Comparison of ENCODE assay signal across 11 cellular contexts in genomic region chr4:6271206-6271605, GRCh38. TPM values are rescaled to one million over a fixed set of nuclear protein-coding genes. Genes with fewer than 3 reads are reported as not detected.
DNase-seq lines count a peak whose midpoint lies in the region; ATAC-seq, FAIRE-seq and TF ChIP-seq lines count a peak whose summit lies in the region.
"Had no signal": no experiment of that assay in that cellular context is flagged by ENCODE, and none has a peak within 500 bp of the region (broad histone marks: within the 10 kb centered on the region; RNA-seq: fewer than 3 reads in every experiment).

No MANE protein-coding gene starts in this region.

- peaks cover 16% of the 10 kb centered on the region for H3K4me1 Mint-ChIP-seq in activated CD4-positive, alpha-beta T cell treated with anti-CD3 and anti-CD28 coated beads for 36 hours
- H3K4me1 Mint-ChIP-seq in activated T-helper 1 cell treated with anti-CD3 and anti-CD28 coated beads, Interleukin-12 subunit alpha, Interleukin-12 subunit beta, Interleukin-2, Interleukin-4 antibody, amounts not matched to agents 30 ng/mL and 10 ng/mL and 1 ng/mL, durations not matched to agents 14 hours and 24 hours and 36 hours (ENCODE audit: low read depth): peaks cover 18% of the 10 kb centered on the region
- H3K4me1 Mint-ChIP-seq in stimulated activated naive B cell treated with anti-CD40 and anti-IgM and Interleukin-4, amounts not matched to agents 10 μg/mL and 1 μg/mL and 100 μg/mL, for 72 hours: peaks cover 34 to 37% of the 10 kb centered on the region in 2 donors

- no peak for FAIRE-seq in kidney (lab: Jason Lieb, UNC)
- FAIRE-seq: A204.1 had no signal

- H3K4me3 Mint-ChIP-seq in activated CD4-positive, alpha-beta T cell treated with anti-CD3 and anti-CD28 coated beads for 36 hours: peak overlapping the region; percentile 71
- H3K4me3 Mint-ChIP-seq in activated T-helper 1 cell treated with anti-CD3 and anti-CD28 coated beads, Interleukin-12 subunit alpha, Interleukin-12 subunit beta, Interleukin-2, Interleukin-4 antibody, amounts not matched to agents 30 ng/mL and 10 ng/mL and 1 ng/mL, durations not matched to agents 14 hours and 24 hours and 36 hours: peak overlapping the region; percentile 81
- peak overlapping the region; percentile 71 to 75 for H3K4me3 Mint-ChIP-seq in stimulated activated naive B cell treated with anti-CD40 and anti-IgM and Interleukin-4, amounts not matched to agents 10 μg/mL and 1 μg/mL and 100 μg/mL, for 72 hours

- H3K27me3 Mint-ChIP-seq in activated CD4-positive, alpha-beta T cell treated with anti-CD3 and anti-CD28 coated beads for 36 hours: peaks cover 7% of the 10 kb centered on the region
- H3K27me3 Mint-ChIP-seq in activated T-helper 1 cell treated with anti-CD3 and anti-CD28 coated beads, Interleukin-12 subunit alpha, Interleukin-12 subunit beta, Interleukin-2, Interleukin-4 antibody, amounts not matched to agents 30 ng/mL and 10 ng/mL and 1 ng/mL, durations not matched to agents 14 hours and 24 hours and 36 hours (ENCODE audit: insufficient read depth): peaks cover 36% of the 10 kb centered on the region
- no peaks in the 10 kb centered on the region for H3K27me3 Mint-ChIP-seq in stimulated activated naive B cell treated with anti-CD40 and anti-IgM and Interleukin-4, amounts not matched to agents 10 μg/mL and 1 μg/mL and 100 μg/mL, for 72 hours

- H3K9ac ChIP-seq in kidney (ENCODE audit: low read length in 2 of 2): peak overlapping the region; percentile 15 to 41

- no peak for TF ChIP-seq POLR2A in adrenal gland (IDR thresholded peaks at IDR 0.05)

- peaks cover 6 to 18% of the 10 kb centered on the region in 2 donors for H3K4me1 ChIP-seq in kidney (ENCODE audit: control insufficient read depth in 1 of 2, insufficient read depth in 1 of 2, low read depth in 1 of 2, low read length in 2 of 2)
- peaks cover 12 to 57% of the 10 kb centered on the region in 2 donors for H3K4me1 ChIP-seq in adrenal gland (replicated peaks in 1 of 2)
- H3K4me1 ChIP-seq: foreskin keratinocyte had no signal

- TF ChIP-seq CTCF in kidney (IDR thresholded peaks at IDR 0.05; ENCODE audit: borderline replicate concordance, extremely low read depth, insufficient read depth): no peak
- no peak for TF ChIP-seq CTCF in adrenal gland (IDR thresholded peaks at IDR 0.05)

- peak overlapping the region in 1 of 2 donors; percentile 28 for H3K27ac ChIP-seq in kidney (ENCODE audit: low read depth in 2 of 2, low read length in 2 of 2)
- H3K27ac ChIP-seq in adrenal gland: peak overlapping the region in 2 of 5 donors; percentile 78
- H3K27ac ChIP-seq: foreskin keratinocyte had no signal

- H3K36me3 ChIP-seq in kidney (ENCODE audit: control insufficient read depth in 1 of 2, insufficient read depth in 2 of 2, low read length in 2 of 2) (no peaks in the 10 kb centered on the region), adrenal gland (replicated peaks in 1 of 2) (no peaks in the 10 kb centered on the region)

- no peak overlapping the region for H3K27ac Mint-ChIP-seq in activated CD4-positive, alpha-beta T cell treated with anti-CD3 and anti-CD28 coated beads for 36 hours
- H3K27ac Mint-ChIP-seq in activated T-helper 1 cell treated with anti-CD3 and anti-CD28 coated beads, Interleukin-12 subunit alpha, Interleukin-12 subunit beta, Interleukin-2, Interleukin-4 antibody, amounts not matched to agents 30 ng/mL and 10 ng/mL and 1 ng/mL, durations not matched to agents 14 hours and 24 hours and 36 hours: no peak overlapping the region
- no peak overlapping the region for H3K27ac Mint-ChIP-seq in stimulated activated naive B cell treated with anti-CD40 and anti-IgM and Interleukin-4, amounts not matched to agents 10 μg/mL and 1 μg/mL and 100 μg/mL, for 72 hours
- H3K27ac Mint-ChIP-seq: activated naive CD8-positive, alpha-beta T cell treated with anti-CD3 and anti-CD28 coated beads, Interleukin-2, amount 10 ng/mL, durations not matched to agents 7 days and 5 days had no signal

- H3K4me3 ChIP-seq in kidney (ENCODE audit: low read length in 2 of 2): peak overlapping the region in 1 of 2 donors; percentile 80
- H3K4me3 ChIP-seq in adrenal gland: peak overlapping the region in 1 of 4 donors; percentile 90

- POLR2A ChIA-PET in activated CD4-positive, alpha-beta T cell treated with anti-CD3 and anti-CD28 coated beads for 36 hours (lab: Charles Lee): no interaction called here

- no peak for ATAC-seq in activated CD4-positive, alpha-beta T cell treated with anti-CD3 and anti-CD28 coated beads for 36 hours
- no peak for ATAC-seq in stimulated activated naive B cell treated with anti-CD40 and anti-IgM and Interleukin-4, amounts not matched to agents 10 μg/mL and 1 μg/mL and 100 μg/mL, for 72 hours (replicated peaks)
- ATAC-seq: foreskin keratinocyte had no signal

- 61 to 85% (median 77%) methylated on average over 9 of the region's 9 CpGs for WGBS in adrenal gland, 4 donors

- H3K9me3 ChIP-seq in kidney (ENCODE audit: control insufficient read depth in 1 of 2, low read length in 2 of 2): no peaks in the 10 kb centered on the region
- H3K9me3 ChIP-seq in adrenal gland (replicated peaks in 1 of 3): no peaks in the 10 kb centered on the region

- H3K9me3 Mint-ChIP-seq in activated CD4-positive, alpha-beta T cell treated with anti-CD3 and anti-CD28 coated beads for 36 hours (ENCODE audit: low read depth): no peaks in the 10 kb centered on the region
- H3K9me3 Mint-ChIP-seq in activated T-helper 1 cell treated with anti-CD3 and anti-CD28 coated beads, Interleukin-12 subunit alpha, Interleukin-12 subunit beta, Interleukin-2, Interleukin-4 antibody, amounts not matched to agents 30 ng/mL and 10 ng/mL and 1 ng/mL, durations not matched to agents 14 hours and 24 hours and 36 hours: no peaks in the 10 kb centered on the region
- H3K9me3 Mint-ChIP-seq in stimulated activated naive B cell treated with anti-CD40 and anti-IgM and Interleukin-4, amounts not matched to agents 10 μg/mL and 1 μg/mL and 100 μg/mL, for 72 hours: no peaks in the 10 kb centered on the region
- H3K9me3 Mint-ChIP-seq: activated naive CD8-positive, alpha-beta T cell treated with anti-CD3 and anti-CD28 coated beads, Interleukin-2, amount 10 ng/mL, durations not matched to agents 7 days and 5 days had no signal

- intact Hi-C loops in activated CD4-positive, alpha-beta T cell treated with anti-CD3 and anti-CD28 coated beads for 36 hours (cut with DNase I, micrococcal nuclease): no loop called here
- intact Hi-C loops in activated T-helper 1 cell treated with anti-CD3 and anti-CD28 coated beads, Interleukin-12 subunit alpha, Interleukin-12 subunit beta, Interleukin-2, Interleukin-4 antibody, amounts not matched to agents 30 ng/mL and 10 ng/mL and 1 ng/mL, durations not matched to agents 14 hours and 24 hours and 36 hours (cut with micrococcal nuclease): no loop called here
- intact Hi-C loops in kidney (cut with DNase I): no loop called here
- intact Hi-C loops in adrenal gland (cut with DNase I): no loop called here

- no peaks in the 10 kb centered on the region for H3K27me3 ChIP-seq in adrenal gland

- H3K36me3 Mint-ChIP-seq in activated CD4-positive, alpha-beta T cell treated with anti-CD3 and anti-CD28 coated beads for 36 hours (ENCODE audit: low read depth): no peaks in the 10 kb centered on the region
- no peaks in the 10 kb centered on the region for H3K36me3 Mint-ChIP-seq in activated T-helper 1 cell treated with anti-CD3 and anti-CD28 coated beads, Interleukin-12 subunit alpha, Interleukin-12 subunit beta, Interleukin-2, Interleukin-4 antibody, amounts not matched to agents 30 ng/mL and 10 ng/mL and 1 ng/mL, durations not matched to agents 14 hours and 24 hours and 36 hours (ENCODE audit: low read depth)
- no peaks in the 10 kb centered on the region for H3K36me3 Mint-ChIP-seq in stimulated activated naive B cell treated with anti-CD40 and anti-IgM and Interleukin-4, amounts not matched to agents 10 μg/mL and 1 μg/mL and 100 μg/mL, for 72 hours
- H3K36me3 Mint-ChIP-seq: activated naive CD8-positive, alpha-beta T cell treated with anti-CD3 and anti-CD28 coated beads, Interleukin-2, amount 10 ng/mL, durations not matched to agents 7 days and 5 days had no signal

- DNase-seq in activated CD4-positive, alpha-beta T cell treated with anti-CD3 and anti-CD28 coated beads for 36 hours: no peak
- DNase-seq in activated CD4-positive, alpha-beta T cell treated with anti-CD3 and anti-CD28 coated beads, Interleukin-2, amount 50 U/mL, for 1 hour: no peak
- DNase-seq in activated T-helper 1 cell treated with anti-CD3 and anti-CD28 coated beads, Interleukin-12 subunit alpha, Interleukin-12 subunit beta, Interleukin-2, Interleukin-4 antibody, amounts not matched to agents 30 ng/mL and 10 ng/mL and 1 ng/mL, durations not matched to agents 14 hours and 24 hours and 36 hours (ENCODE audit: low spot score): no peak
- DNase-seq in kidney: no peak
- DNase-seq in stimulated activated naive B cell treated with anti-CD40 and anti-IgM and Interleukin-4, amounts not matched to agents 10 μg/mL and 1 μg/mL and 100 μg/mL, for 72 hours: no peak
- no peak for DNase-seq in adrenal gland
- no peak for DNase-seq in CD1c-positive myeloid dendritic cell (ENCODE audit: extremely low spot score)
- DNase-seq in midbrain (lab: John Stamatoyannopoulos, UW): no peak
- DNase-seq: activated naive CD8-positive, alpha-beta T cell treated with anti-CD3 and anti-CD28 coated beads, Interleukin-2, amount 10 ng/mL, durations not matched to agents 7 days and 5 days; foreskin keratinocyte had no signal

- CTCF ChIA-PET in activated CD4-positive, alpha-beta T cell treated with anti-CD3 and anti-CD28 coated beads for 36 hours (lab: Charles Lee): interaction anchor here (0.9 kb wide), 1 partner anchor 20 kb away, joined by 5 read pairs; no protein-coding TSS in a partner anchor

RNA-seq across cellular contexts. Expression of gene WFS1, which starts 1.6 kb away (rescaled TPM):
- total RNA-seq in activated CD4-positive, alpha-beta T cell treated with anti-CD3 and anti-CD28 coated beads for 36 hours: 1 to 10 TPM; 3.4 to 4.8 TPM
- 5.7 and 9.3 TPM in 2 replicates for total RNA-seq in activated T-helper 1 cell treated with anti-CD3 and anti-CD28 coated beads, Interleukin-12 subunit alpha, Interleukin-12 subunit beta, Interleukin-2, Interleukin-4 antibody, amounts not matched to agents 30 ng/mL and 10 ng/mL and 1 ng/mL, durations not matched to agents 14 hours and 24 hours and 36 hours
- total RNA-seq in kidney (31.4 TPM), adrenal gland (10 to 100 TPM; 28.7 to 64.4 (median 36.7) TPM)
- polyA plus RNA-seq in kidney (ENCODE audit: insufficient read depth, low read depth, low replicate concordance) (20.8 TPM), adrenal gland (10 to 100 TPM; 21.8 to 24.8 (median 22.6) TPM)
